ENCODE assay signal across 8 cellular contexts in the genomic region with DNA sequence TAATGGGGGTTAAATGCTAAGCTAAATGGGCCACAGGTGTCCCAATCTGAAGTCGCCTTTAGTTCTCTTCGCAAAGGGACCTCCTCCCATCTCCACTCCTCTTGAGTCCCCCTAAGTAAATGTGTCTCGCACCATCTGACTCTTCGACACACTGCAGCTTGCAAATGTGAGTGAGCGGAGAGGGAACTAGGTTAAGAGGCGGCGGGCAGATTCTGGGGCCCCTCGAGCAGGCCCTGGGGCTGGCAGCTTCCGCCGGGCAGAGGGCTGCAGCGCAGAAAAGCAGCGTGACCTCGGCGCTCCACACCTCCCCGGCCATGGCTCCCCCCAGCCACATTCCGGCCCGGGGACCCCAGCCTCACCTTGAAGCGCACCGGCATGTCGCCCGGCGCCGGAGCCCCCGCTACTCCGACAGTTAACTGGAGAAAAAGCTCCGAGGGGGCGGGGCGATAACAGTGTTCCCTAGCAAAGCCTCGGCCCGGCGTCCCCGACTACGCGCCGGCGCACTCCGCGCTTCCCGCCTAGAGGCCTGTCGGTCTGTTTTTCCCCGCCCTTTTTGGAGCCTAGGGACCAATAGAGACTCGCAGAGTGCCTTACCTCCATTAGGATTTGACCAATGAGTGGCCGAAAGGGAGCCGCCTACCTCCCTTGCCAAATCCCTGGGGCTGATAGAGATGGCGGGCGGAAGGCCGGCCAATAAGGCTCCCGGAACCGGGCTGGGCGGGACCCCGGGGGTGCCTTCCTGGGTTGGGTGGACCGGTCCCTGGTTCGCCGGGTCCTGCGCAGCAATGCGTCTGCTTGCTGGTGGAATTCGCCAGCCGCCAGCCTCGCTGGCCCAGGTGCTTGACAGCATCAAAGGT. TPM values are rescaled to one million over a fixed set of nuclear protein-coding genes. Genes with fewer than 3 reads are reported as not detected.
DNase-seq lines count a peak whose midpoint lies in the region; ATAC-seq and TF ChIP-seq lines count a peak whose summit lies in the region.

TSS of gene MDM1 (minus strand) at position 494 of the 857 bp plus-strand sequence. CDS start at position 377, 117 bp downstream.

- no peaks in the 10 kb centered on the region for H4K20me1 ChIP-seq in PC-9 (ENCODE audit: insufficient read depth)

- peak within 1 kb of the TSS; percentile 88 for H2AFZ ChIP-seq in PC-9

- H3K36me3 ChIP-seq in PC-9 (ENCODE audit: low read depth) (no peaks in the 10 kb centered on the region), esophagus (ENCODE audit: control insufficient read depth in 2 of 2, insufficient read depth in 2 of 2, low read length in 1 of 2) (peaks cover 0 to 2% of the 10 kb centered on the region in 2 donors), mucosa of stomach (ENCODE audit: control insufficient read depth, insufficient read depth, low read length) (no peaks in the 10 kb centered on the region)

- no peaks in the 10 kb centered on the region for H3K9me2 ChIP-seq in PC-9 (ENCODE audit: insufficient read depth)

- POLR2A ChIA-PET in PC-9 (lab: Charles Lee; ENCODE audit: unreplicated experiment), result interaction anchor here (0.6 to 1.1 kb wide), 3 partner anchors 33 to 1543 kb away, joined by 3 to 8 read pairs (median 4); no protein-coding TSS in a partner anchor

- H3K4me3 ChIP-seq in Jurkat, Clone E6-1 (ENCODE audit: low read length), result peak within 1 kb of the TSS; percentile 89
- H3K4me3 ChIP-seq in PC-9, result peak within 1 kb of the TSS; percentile 78
- H3K4me3 ChIP-seq in esophagus (ENCODE audit: low read depth in 1 of 2, low read length in 2 of 2), result peak within 1 kb of the TSS; percentile 77 to 94
- peak within 1 kb of the TSS; percentile 37 for H3K4me3 ChIP-seq in mucosa of stomach (ENCODE audit: low read length)

- CTCF ChIA-PET in PC-9 (lab: Charles Lee), result interaction anchor here (0.6 kb wide), 1 partner anchor 109 kb away, joined by 3 read pairs; no protein-coding TSS in a partner anchor

- intact Hi-C loops in PC-9 (cut with micrococcal nuclease; ENCODE audit: unreplicated experiment), result loop anchor here (10.0 kb wide), 1 partner anchor 353 kb away; the partner anchor contains the start of gene NUP107

- no peak within 1 kb of the TSS for H3K27ac ChIP-seq in PC-9
- peak within 1 kb of the TSS; percentile 69 to 80 for H3K27ac ChIP-seq in esophagus (ENCODE audit: low read depth in 2 of 2, low read length in 1 of 2)

- peak; percentile 99 for ATAC-seq in GM21619 (IDR thresholded peaks at IDR 0.05; ENCODE audit: unreplicated experiment)

- no peaks in the 10 kb centered on the region for H3K9me3 ChIP-seq in PC-9 (ENCODE audit: insufficient read depth, low read depth)
- no peaks in the 10 kb centered on the region for H3K9me3 ChIP-seq in esophagus (ENCODE audit: control insufficient read depth in 2 of 2, insufficient read depth in 1 of 2, low read depth in 1 of 2, low read length in 1 of 2)
- no peaks in the 10 kb centered on the region for H3K9me3 ChIP-seq in mucosa of stomach (ENCODE audit: control insufficient read depth, low read length)

- H3K4me1 ChIP-seq in PC-9 (replicated peaks; ENCODE audit: insufficient read depth), result peaks cover 15% of the 10 kb centered on the region; the same call in 1 of the 2 replicates
- H3K4me1 ChIP-seq in esophagus (ENCODE audit: control insufficient read depth in 2 of 2, insufficient read depth in 2 of 2, low read length in 1 of 2), result peaks cover 2 to 3% of the 10 kb centered on the region in 2 donors
- H3K4me1 ChIP-seq in mucosa of stomach (ENCODE audit: control insufficient read depth, insufficient read depth, low read length), result peaks cover 9% of the 10 kb centered on the region

- peak within 1 kb of the TSS; percentile 86 for H3K4me2 ChIP-seq in PC-9

- 0 to 1% methylated on average over 59 of the region's 59 CpGs for WGBS in esophagus, 2 donors

- no peak for TF ChIP-seq CTCF in PC-9 (conservative IDR thresholded peaks at IDR 0.05)

- H3K9ac ChIP-seq in mucosa of stomach (ENCODE audit: low read length), result peak within 1 kb of the TSS; percentile 67

- H3K27me3 ChIP-seq in PC-9 (ENCODE audit: insufficient read depth, low read depth) (no peaks in the 10 kb centered on the region), esophagus (ENCODE audit: control insufficient read depth in 1 of 2, insufficient read depth in 2 of 2, low read length in 2 of 2) (no peaks in the 10 kb centered on the region), mucosa of stomach (ENCODE audit: control insufficient read depth, insufficient read depth, low read length) (no peaks in the 10 kb centered on the region)

- H3F3A ChIP-seq in PC-9 (ENCODE audit: insufficient read depth, low read depth), result no peaks in the 10 kb centered on the region

- DNase-seq in DMS 273 treated with DMSO at 0.1 percent for 48 hours (lab: John Stamatoyannopoulos, UW), result peak; percentile 93
- peak; percentile 98 for DNase-seq in Jurkat, Clone E6-1 (ENCODE audit: low read depth, low spot score)
- DNase-seq in PC-9, result peak; percentile 94 to 95
- DNase-seq in activated T-cell treated with anti-CD3 and anti-CD28 coated beads, Interleukin-2, amount 50 U/mL, for 1 hour, result peak; percentile 93
- peak; percentile 88 for DNase-seq in stimulated activated CD8-positive, alpha-beta memory T cell treated with anti-CD3 and anti-CD28 coated beads, Interleukin-7, amount 100 ng/mL, for 1 hour (ENCODE audit: low read depth in 2 of 2)

- H3K79me2 ChIP-seq in PC-9 (ENCODE audit: low read depth), result no peaks in the 10 kb centered on the region

- BruUV-seq in PC-9 (replicated peaks; lab: Mats Ljungman, UMichigan), result TSS peak; percentile 64

RNA-seq across cellular contexts. Expression of gene MDM1, which starts in this region (rescaled TPM):
- 30.8 TPM for polyA plus RNA-seq in Jurkat, Clone E6-1 (2012; ENCODE audit: insufficient read depth, insufficient read length)
- total RNA-seq in PC-9 (2021), result 9.5 and 14.0 TPM in 2 replicates
- polyA plus RNA-seq in esophagus, result 1 to 10 TPM; 4.8 to 8.2 TPM

Comparison
In these comparisons a context has a peak if more than half of its experiments do, and no peak if none do; other contexts are left out.
1. H3K4me3 ChIP-seq: peak in every context shown above with its lines; median percentile 89 in Jurkat, Clone E6-1; 86 in esophagus; 78 in PC-9; 37 in mucosa of stomach.